ENCODE assay signal across 8 cellular contexts in the genomic region with DNA sequence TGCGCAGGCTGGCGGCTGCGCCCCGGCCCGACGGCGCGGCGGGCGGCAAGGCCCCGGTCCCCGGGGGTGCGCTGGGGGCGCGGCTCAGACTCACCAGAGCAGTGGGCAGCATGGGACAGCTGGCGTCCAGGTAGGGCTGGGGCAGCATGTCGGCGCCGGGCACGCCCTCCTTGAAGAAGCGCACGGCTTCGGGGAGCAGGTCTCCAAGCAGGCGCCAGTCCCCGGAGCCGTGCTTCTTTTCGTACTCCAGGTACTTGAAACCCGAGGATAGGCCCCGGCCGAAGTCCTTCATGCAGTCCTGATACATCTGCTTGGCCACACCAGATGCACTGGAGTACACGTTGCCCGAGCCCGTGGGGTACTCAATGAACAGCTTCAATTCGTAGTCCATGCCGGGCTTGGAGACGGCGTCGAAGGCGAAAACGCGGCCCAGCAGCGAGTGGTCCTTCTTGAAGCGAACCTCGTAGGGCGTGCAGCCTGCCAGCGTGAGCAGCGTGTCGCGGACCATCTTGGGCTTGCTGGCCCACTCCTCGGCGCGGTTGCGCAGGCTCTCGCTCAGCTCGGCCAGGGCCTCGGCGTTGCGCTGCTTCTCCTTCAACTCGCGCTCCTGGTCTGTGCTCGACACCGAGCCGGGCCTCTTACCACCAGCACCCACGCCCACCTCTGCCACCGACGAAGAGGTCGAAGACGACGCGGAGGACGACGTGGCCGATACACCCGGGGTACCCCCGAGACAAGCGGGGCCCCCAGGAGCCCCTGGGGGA. TPM values are rescaled to one million over a fixed set of nuclear protein-coding genes. Genes with fewer than 3 reads are reported as not detected.
A peak's percentile ranks its signal among the peaks of the same experiment; 100 is the strongest.
DNase-seq lines count a peak whose midpoint lies in the region; ATAC-seq and TF ChIP-seq lines count a peak whose summit lies in the region.

No MANE protein-coding gene starts in this region.

- ATAC-seq in body of pancreas: no peak

- H3K4me3 Mint-ChIP-seq in CD8-positive, alpha-beta memory T cell: peak overlapping the region; percentile 64 to 93 (median 77)

- no peaks in the 10 kb centered on the region for H3K9me3 ChIP-seq in CD8-positive, alpha-beta memory T cell (ENCODE audit: low read length)
- H3K9me3 ChIP-seq in body of pancreas: no peaks in the 10 kb centered on the region

- POLR2A ChIA-PET in CD8-positive, alpha-beta memory T cell (lab: Charles Lee): interaction anchor here (1.6 to 2.0 kb wide), 4 partner anchors 17 to 79 kb away, joined by 7 to 37 read pairs (median 9); no protein-coding TSS in a partner anchor

- DNase-seq in CD8-positive, alpha-beta memory T cell: peak in 1 of 5 donors; percentile 52
- DNase-seq in body of pancreas: peak; percentile 52 to 60 (median 55)
- DNase-seq in left kidney (ENCODE audit: low read depth, low spot score): peak; percentile 63
- peak in 9 of 49 donors; percentile 14 to 55 (median 23) for DNase-seq in substantia nigra (lab: John Stamatoyannopoulos, UW)
- DNase-seq in ureter (ENCODE audit: low spot score): no peak
- DNase-seq in DMS114 treated with DMSO at 0.1 percent for 48 hours (lab: John Stamatoyannopoulos, UW; ENCODE audit: unreplicated experiment): no peak
- no peak for DNase-seq in NCI-H2081 treated with DMSO at 0.1 percent for 48 hours (lab: John Stamatoyannopoulos, UW)

- H2AFZ ChIP-seq in KMS-11 (ENCODE audit: low read depth): no peak overlapping the region

- H3K4me2 ChIP-seq in KMS-11: peak overlapping the region; percentile 76; the same call in 1 of the 2 replicates

- H3K9me3 Mint-ChIP-seq in CD8-positive, alpha-beta memory T cell: no peaks in the 10 kb centered on the region

- peaks cover 0 to 3% of the 10 kb centered on the region in 2 donors for H3K27me3 Mint-ChIP-seq in CD8-positive, alpha-beta memory T cell

- WGBS in body of pancreas, 2 donors: 20 to 27% methylated on average over 2 to 69 of the region's 76 CpGs

- H3K27me3 ChIP-seq in CD8-positive, alpha-beta memory T cell (ENCODE audit: insufficient read depth, low read length, poor library complexity, severe bottlenecking): no peaks in the 10 kb centered on the region
- H3K27me3 ChIP-seq in KMS-11 (ENCODE audit: insufficient read depth, low read depth) (no peaks in the 10 kb centered on the region), body of pancreas (no peaks in the 10 kb centered on the region)

- H3K36me3 ChIP-seq in CD8-positive, alpha-beta memory T cell (ENCODE audit: insufficient read depth, low read length): peaks cover 9% of the 10 kb centered on the region
- H3K36me3 ChIP-seq in KMS-11 (ENCODE audit: insufficient read depth) (no peaks in the 10 kb centered on the region), body of pancreas (replicated peaks in 1 of 2; ENCODE audit: insufficient read depth in 1 of 2, low read depth in 2 of 2) (no peaks in the 10 kb centered on the region)

- peak overlapping the region; percentile 45 for H3K4me3 ChIP-seq in CD8-positive, alpha-beta memory T cell (ENCODE audit: low read length)
- no peak overlapping the region for H3K4me3 ChIP-seq in KMS-11 (IDR thresholded peaks at IDR 0.05; ENCODE audit: insufficient read depth, low read depth, low read length)
- H3K4me3 ChIP-seq in body of pancreas: peak overlapping the region; percentile 14 to 80

- CTCF ChIA-PET in CD8-positive, alpha-beta memory T cell (lab: Charles Lee): interaction anchor here (1.3 to 5.2 kb wide), 11 partner anchors 10 to 116 kb away, joined by 3 to 36 read pairs (median 9); no protein-coding TSS in a partner anchor

- intact Hi-C loops in body of pancreas (cut with DNase I): no loop called here

- peak overlapping the region in 6 of 8 donors; percentile 17 to 77 (median 55) for H3K27ac Mint-ChIP-seq in CD8-positive, alpha-beta memory T cell

- peak overlapping the region; percentile 16 for H3K27ac ChIP-seq in CD8-positive, alpha-beta memory T cell (ENCODE audit: low read depth, low read length)
- H3K27ac ChIP-seq in KMS-11 (peak overlapping the region; percentile 92), body of pancreas (peak overlapping the region; percentile 99 to 100 (median 100)), substantia nigra (ENCODE audit: low read depth, low read length, poor library complexity, severe bottlenecking) (peak overlapping the region; percentile 98)

- peaks cover 67% of the 10 kb centered on the region for H3K4me1 ChIP-seq in CD8-positive, alpha-beta memory T cell (ENCODE audit: insufficient read depth, low read length)
- H3K4me1 ChIP-seq in KMS-11 (ENCODE audit: low read depth, poor library complexity, severe bottlenecking) (peaks cover 51% of the 10 kb centered on the region), body of pancreas (peaks cover 73% of the 10 kb centered on the region)

- H3K36me3 Mint-ChIP-seq in CD8-positive, alpha-beta memory T cell: peaks cover 0 to 27% (median 8%) of the 10 kb centered on the region in 3 donors

- peak overlapping the region; percentile 87 for H3K9ac ChIP-seq in KMS-11

- TF ChIP-seq CTCF in KMS-11 (conservative IDR thresholded peaks at IDR 0.05; ENCODE audit: low read depth, low read length) (no peak), body of pancreas (IDR thresholded peaks at IDR 0.05) (no peak)

- H3K79me2 ChIP-seq in KMS-11 (ENCODE audit: insufficient read depth, low read depth): peaks cover 39% of the 10 kb centered on the region

- peaks cover 45 to 61% (median 50%) of the 10 kb centered on the region in 3 donors for H3K4me1 Mint-ChIP-seq in CD8-positive, alpha-beta memory T cell

- no peak for TF ChIP-seq POLR2A in body of pancreas (IDR thresholded peaks at IDR 0.05)

- no peaks in the 10 kb centered on the region for H4K20me1 ChIP-seq in KMS-11 (ENCODE audit: insufficient read depth)

RNA-seq across cellular contexts. Expression of a gene that starts 2.2 kb away (rescaled TPM):
- total RNA-seq in CD8-positive, alpha-beta memory T cell: 10 to 100 TPM; 25.6 to 27.2 TPM
- 3.7 TPM for polyA plus RNA-seq in CD8-positive, alpha-beta memory T cell
- total RNA-seq in body of pancreas (10 to 100 TPM; 26.7 to 52.1 TPM), ureter (77.2 TPM)

Comparison
In these comparisons a context has a peak if more than half of its experiments do, and no peak if none do; other contexts are left out.
1. DNase-seq: peak in body of pancreas (4 of 4) and left kidney (single experiment); none in ureter (single experiment), DMS114 treated with DMSO at 0.1 percent for 48 hours (single experiment) and NCI-H2081 treated with DMSO at 0.1 percent for 48 hours (single experiment).
2. H3K27ac ChIP-seq: peak in every context shown above with its lines; median percentile 100 in body of pancreas; 98 in substantia nigra; 92 in KMS-11; 16 in CD8-positive, alpha-beta memory T cell.